ENCODE assay signal across 19 cellular contexts in the genomic region with DNA sequence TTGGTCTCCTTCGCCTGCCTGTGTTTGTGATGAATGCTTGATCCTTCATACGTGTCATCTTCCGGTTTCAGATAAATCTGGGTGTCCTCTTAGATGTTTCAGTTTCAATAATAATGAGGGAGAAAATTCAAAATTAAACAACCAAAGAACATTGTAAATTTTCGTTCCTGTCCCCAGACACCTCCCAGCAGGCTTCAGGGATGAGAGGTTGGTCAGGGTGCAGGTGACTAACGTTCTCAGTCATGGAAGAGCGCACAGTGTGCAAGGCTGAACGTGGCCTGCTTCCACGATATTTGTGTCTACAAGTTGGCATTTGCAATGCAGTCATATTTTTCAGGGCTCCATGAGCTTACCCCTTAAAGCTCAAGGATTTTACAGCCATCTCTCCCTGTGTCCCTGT.
"Had no signal": no experiment of that assay in that cellular context is flagged by ENCODE, and none has a peak within 500 bp of the region (broad histone marks: within the 10 kb centered on the region; RNA-seq: fewer than 3 reads in every experiment).

No MANE protein-coding gene starts in this region.

- H3K9me3 Mint-ChIP-seq: activated B cell treated with CpG ODN at 0.5 μM for 24 hours; activated CD8-positive, alpha-beta T cell treated with anti-CD3 and anti-CD28 coated beads for 36 hours; activated naive CD4-positive, alpha-beta T cell treated with anti-CD3 and anti-CD28 coated beads, Interleukin-2, amount 50 U/mL, for 24 hours; activated T-cell treated with anti-CD3 and anti-CD28 coated beads, Interleukin-2, amount 50 U/mL, for 4 hours; nephron progenitor cell; stimulated activated memory B cell treated with anti-CD40 and anti-IgM and Interleukin-4, amounts not matched to agents 10 μg/mL and 1 μg/mL and 100 μg/mL, for 72 hours; T-helper 2 cell treated with Interferon-gamma antibody and Interleukin-4, amounts not matched to agents 5 μg/mL and 100 μg/mL, for 36 hours had no signal

- H3K36me3 Mint-ChIP-seq: activated naive CD4-positive, alpha-beta T cell treated with anti-CD3 and anti-CD28 coated beads, Interleukin-2, amount 50 U/mL, for 24 hours; stimulated activated memory B cell treated with anti-CD40 and anti-IgM and Interleukin-4, amounts not matched to agents 10 μg/mL and 1 μg/mL and 100 μg/mL, for 72 hours had no signal

- H3K27ac Mint-ChIP-seq: activated B cell treated with CpG ODN at 0.5 μM for 24 hours; activated CD8-positive, alpha-beta T cell treated with anti-CD3 and anti-CD28 coated beads for 36 hours; activated naive CD4-positive, alpha-beta T cell treated with anti-CD3 and anti-CD28 coated beads, Interleukin-2, amount 50 U/mL, for 24 hours; nephron progenitor cell; stimulated activated memory B cell treated with anti-CD40 and anti-IgM and Interleukin-4, amounts not matched to agents 10 μg/mL and 1 μg/mL and 100 μg/mL, for 72 hours; T-helper 2 cell treated with Interferon-gamma antibody and Interleukin-4, amounts not matched to agents 5 μg/mL and 100 μg/mL, for 36 hours had no signal

- H3K4me3 Mint-ChIP-seq: activated B cell treated with CpG ODN at 0.5 μM for 24 hours; activated CD8-positive, alpha-beta T cell treated with anti-CD3 and anti-CD28 coated beads for 36 hours; activated naive CD4-positive, alpha-beta T cell treated with anti-CD3 and anti-CD28 coated beads, Interleukin-2, amount 50 U/mL, for 24 hours; activated T-cell treated with anti-CD3 and anti-CD28 coated beads, Interleukin-2, amount 50 U/mL, for 4 hours; nephron progenitor cell; stimulated activated memory B cell treated with anti-CD40 and anti-IgM and Interleukin-4, amounts not matched to agents 10 μg/mL and 1 μg/mL and 100 μg/mL, for 72 hours; T-helper 2 cell treated with Interferon-gamma antibody and Interleukin-4, amounts not matched to agents 5 μg/mL and 100 μg/mL, for 36 hours had no signal

- H3K36me3 ChIP-seq: adrenal gland, ovary, tibial artery, uterus had no signal

- H3K27me3 ChIP-seq: adrenal gland, body of pancreas, foreskin keratinocyte, ovary, tibial artery, uterus had no signal

- H3K4me3 ChIP-seq: adrenal gland, body of pancreas, ovary, tibial artery, uterus had no signal

- H3K27ac ChIP-seq: adrenal gland, body of pancreas, foreskin keratinocyte, ovary, tibial artery, uterus had no signal

- H3K9me3 ChIP-seq: adrenal gland, body of pancreas, ovary, tibial artery, uterus had no signal

- H3K4me1 Mint-ChIP-seq: activated naive CD4-positive, alpha-beta T cell treated with anti-CD3 and anti-CD28 coated beads, Interleukin-2, amount 50 U/mL, for 24 hours had no signal

- H3K4me1 ChIP-seq: adrenal gland, foreskin keratinocyte had no signal

- DNase-seq: activated B cell treated with CpG ODN at 0.5 μM for 24 hours; activated CD4-positive, alpha-beta T cell treated with anti-CD3 and anti-CD28 coated beads for 48 hours; activated CD8-positive, alpha-beta T cell treated with anti-CD3 and anti-CD28 coated beads for 36 hours; activated effector memory CD4-positive, alpha-beta T cell treated with anti-CD3 and anti-CD28 coated beads, Interleukin-2, amount 50 U/mL, for 16 hours; activated T-cell treated with anti-CD3 and anti-CD28 coated beads, Interleukin-2, amount 50 U/mL, for 4 hours; adrenal gland; body of pancreas; central memory CD4-positive, alpha-beta T cell; cortex of kidney; effector CD4-positive, alpha-beta T cell; foreskin keratinocyte; nephron progenitor cell; ovary; tibial artery; uterus had no signal

- ATAC-seq: activated CD8-positive, alpha-beta T cell treated with anti-CD3 and anti-CD28 coated beads for 36 hours; activated T-cell treated with anti-CD3 and anti-CD28 coated beads, Interleukin-2, amount 50 U/mL, for 4 hours; body of pancreas; foreskin keratinocyte; sciatic nerve had no signal
